In the genomic region with DNA sequence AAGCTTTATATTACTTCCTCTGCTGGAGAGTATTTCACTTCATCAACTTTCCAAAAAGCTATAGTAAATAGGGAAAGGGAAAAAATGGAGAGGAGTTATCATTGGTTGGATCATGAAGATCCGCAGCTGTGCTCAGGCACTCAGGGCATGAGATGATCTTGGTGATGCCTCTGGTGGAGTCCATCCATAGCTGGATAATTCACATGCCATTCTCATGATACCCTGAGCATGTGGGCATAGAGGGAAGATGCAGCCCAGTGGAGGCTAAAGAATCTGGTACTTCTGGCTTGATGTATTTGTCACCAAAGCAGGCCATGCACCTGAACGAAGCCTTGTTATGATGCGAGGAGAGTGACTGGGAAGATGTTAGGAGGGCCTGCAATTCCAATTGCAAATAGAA, we compare ENCODE assay signal across 29 cellular contexts.
"Had no signal": no experiment of that assay in that cellular context is flagged by ENCODE, and none has a peak within 500 bp of the region (broad histone marks: within the 10 kb centered on the region; RNA-seq: fewer than 3 reads in every experiment).

No MANE protein-coding gene starts in this region.

- DNase-seq: activated B cell treated with CpG ODN at 0.5 μM for 24 hours; activated CD4-positive, alpha-beta memory T cell treated with anti-CD3 and anti-CD28 coated beads for 36 hours; activated CD4-positive, alpha-beta T cell treated with anti-CD3 and anti-CD28 coated beads for 4 hours; activated CD4-positive, alpha-beta T cell treated with anti-CD3 and anti-CD28 coated beads, Interleukin-2, amount 50 U/mL, for 1 hour; activated CD4-positive, CD25-positive, alpha-beta regulatory T cell treated with anti-CD3 and anti-CD28 coated beads, Interleukin-2, amount 50 U/mL, for 72 hours; activated gamma-delta T cell treated with Interleukin-2 at 50 U/mL for 16 hours; activated naive CD4-positive, alpha-beta T cell treated with anti-CD3 and anti-CD28 coated beads for 36 hours; activated T-cell treated with anti-CD3 and anti-CD28 coated beads, Interleukin-2, amount 50 U/mL, for 1 hour; adrenal gland; body of pancreas; NCI-H1092 treated with DMSO at 0.1 percent for 48 hours; NCI-H1417; NCI-H146; NCI-H187; NCI-H2029 treated with DMSO at 0.1 percent for 48 hours; NCI-H2171 treated with DMSO at 0.1 percent for 48 hours; NCI-H2227 treated with DMSO at 0.1 percent for 48 hours; NCI-H446 treated with DMSO at 0.1 percent for 48 hours; NCI-H524; PC-3; Peyer's patch; RPMI8226; SHP77 treated with DMSO at 0.1 percent for 48 hours; SW 1271; T-helper 1 cell; T-helper 2 cell; T-helper 9 cell had no signal

- H3K27ac Mint-ChIP-seq: activated B cell treated with CpG ODN at 0.5 μM for 24 hours; activated CD4-positive, alpha-beta memory T cell treated with anti-CD3 and anti-CD28 coated beads for 36 hours; activated naive CD4-positive, alpha-beta T cell treated with anti-CD3 and anti-CD28 coated beads for 36 hours; activated naive CD4-positive, alpha-beta T cell treated with anti-CD3 and anti-CD28 coated beads, Interleukin-2, amount 50 U/mL, for 72 hours; activated T-helper 1 cell treated with anti-CD3 and anti-CD28 coated beads, Interleukin-12 subunit alpha, Interleukin-12 subunit beta, Interleukin-2, Interleukin-4 antibody, amounts not matched to agents 30 ng/mL and 10 ng/mL and 1 ng/mL, durations not matched to agents 14 hours and 24 hours and 36 hours had no signal

- ATAC-seq: activated naive CD4-positive, alpha-beta T cell treated with anti-CD3 and anti-CD28 coated beads, Interleukin-2, amount 50 U/mL, for 72 hours; body of pancreas; PC-3 had no signal

- H3K27me3 Mint-ChIP-seq: activated B cell treated with CpG ODN at 0.5 μM for 24 hours; activated CD4-positive, alpha-beta memory T cell treated with anti-CD3 and anti-CD28 coated beads for 36 hours had no signal

- H3K9me3 Mint-ChIP-seq: activated B cell treated with CpG ODN at 0.5 μM for 24 hours; activated CD4-positive, alpha-beta memory T cell treated with anti-CD3 and anti-CD28 coated beads for 36 hours; activated naive CD4-positive, alpha-beta T cell treated with anti-CD3 and anti-CD28 coated beads for 36 hours; activated naive CD4-positive, alpha-beta T cell treated with anti-CD3 and anti-CD28 coated beads, Interleukin-2, amount 50 U/mL, for 72 hours; activated T-helper 1 cell treated with anti-CD3 and anti-CD28 coated beads, Interleukin-12 subunit alpha, Interleukin-12 subunit beta, Interleukin-2, Interleukin-4 antibody, amounts not matched to agents 30 ng/mL and 10 ng/mL and 1 ng/mL, durations not matched to agents 14 hours and 24 hours and 36 hours had no signal

- H3K4me3 Mint-ChIP-seq: activated B cell treated with CpG ODN at 0.5 μM for 24 hours; activated CD4-positive, alpha-beta memory T cell treated with anti-CD3 and anti-CD28 coated beads for 36 hours; activated naive CD4-positive, alpha-beta T cell treated with anti-CD3 and anti-CD28 coated beads for 36 hours; activated T-helper 1 cell treated with anti-CD3 and anti-CD28 coated beads, Interleukin-12 subunit alpha, Interleukin-12 subunit beta, Interleukin-2, Interleukin-4 antibody, amounts not matched to agents 30 ng/mL and 10 ng/mL and 1 ng/mL, durations not matched to agents 14 hours and 24 hours and 36 hours had no signal
